Comparison of ENCODE assay signal across 29 cellular contexts in the genomic region with DNA sequence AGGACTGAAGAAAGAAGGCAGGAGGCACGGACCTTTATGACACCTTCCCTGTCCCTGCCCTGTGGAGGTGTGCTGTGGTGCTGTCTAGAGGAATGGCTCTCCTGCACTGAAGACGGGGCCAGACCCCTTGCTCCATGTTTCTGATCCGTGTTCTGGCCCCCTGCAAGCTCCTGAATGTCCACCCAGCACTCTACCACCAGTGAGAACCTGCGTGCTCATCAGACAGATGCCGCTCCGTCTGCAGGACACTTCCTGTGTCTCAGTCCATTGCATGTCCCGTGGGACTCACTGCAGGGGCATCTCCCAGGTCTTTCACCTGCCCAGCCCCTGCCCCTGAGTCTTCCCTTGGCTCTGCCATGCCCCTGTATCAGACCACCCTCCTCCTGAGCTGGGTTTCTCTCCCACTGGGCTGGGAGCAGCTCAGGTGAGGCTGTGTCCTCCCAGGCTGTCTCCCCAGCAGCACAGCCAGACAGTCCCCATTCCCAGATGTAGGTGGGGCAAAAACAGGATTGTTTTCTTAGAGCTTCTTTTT.
"Had no signal": no experiment of that assay in that cellular context is flagged by ENCODE, and none has a peak within 500 bp of the region (broad histone marks: within the 10 kb centered on the region; RNA-seq: fewer than 3 reads in every experiment).

No MANE protein-coding gene starts in this region.

- DNase-seq: activated CD4-positive, alpha-beta memory T cell treated with anti-CD3 and anti-CD28 coated beads, Interleukin-2, amount 10 ng/mL, durations not matched to agents 7 days and 5 days; activated CD4-positive, alpha-beta T cell treated with anti-CD3 and anti-CD28 coated beads for 1 hour; activated CD4-positive, alpha-beta T cell treated with anti-CD3 and anti-CD28 coated beads for 48 hours; activated CD4-positive, CD25-positive, alpha-beta regulatory T cell; activated CD8-positive, alpha-beta memory T cell treated with anti-CD3 and anti-CD28 coated beads for 24 hours; activated CD8-positive, alpha-beta memory T cell treated with anti-CD3 and anti-CD28 coated beads, Interleukin-2, amount 10 ng/mL, durations not matched to agents 7 days and 5 days; activated CD8-positive, alpha-beta memory T cell treated with anti-CD3 and anti-CD28 coated beads, Interleukin-2, amount 50 U/mL, for 48 hours; activated effector memory CD4-positive, alpha-beta T cell treated with Interleukin-2 at 50 U/mL for 16 hours; activated naive CD4-positive, alpha-beta T cell treated with anti-CD3 and anti-CD28 coated beads, Interleukin-2, amount 10 ng/mL, durations not matched to agents 7 days and 5 days; activated naive CD8-positive, alpha-beta T cell treated with anti-CD3 and anti-CD28 coated beads, Interleukin-2, amount 50 U/mL, for 24 hours; activated T-cell treated with anti-CD3 and anti-CD28 coated beads, Interleukin-2, amount 50 U/mL, for 48 hours; anterior cingulate cortex; Kasumi-1; KBM-7; MG63; NCI-H1048; NCI-H1436 treated with DMSO at 0.1 percent for 48 hours; NCI-H1694 treated with DMSO at 0.1 percent for 48 hours; NCI-H2029; NCI-H2171; NCI-H510A; NCI-H526; NCI-H748 treated with DMSO at 0.1 percent for 48 hours; Right ventricle myocardium superior; SW 1271; T1000; WERI-Rb-1 had no signal

- H3K27ac ChIP-seq: WERI-Rb-1 had no signal

- H3K4me1 Mint-ChIP-seq: activated CD4-positive, alpha-beta memory T cell treated with anti-CD3 and anti-CD28 coated beads, Interleukin-2, amount 10 ng/mL, durations not matched to agents 7 days and 5 days; activated CD8-positive, alpha-beta memory T cell treated with anti-CD3 and anti-CD28 coated beads, Interleukin-2, amount 10 ng/mL, durations not matched to agents 7 days and 5 days; activated naive CD4-positive, alpha-beta T cell treated with anti-CD3 and anti-CD28 coated beads, Interleukin-2, amount 10 ng/mL, durations not matched to agents 7 days and 5 days; activated naive CD8-positive, alpha-beta T cell treated with anti-CD3 and anti-CD28 coated beads, Interleukin-2, amount 50 U/mL, for 24 hours had no signal

- H3K36me3 ChIP-seq: MG63, WERI-Rb-1 had no signal

- H3K4me3 ChIP-seq: MG63 had no signal

- H3K27me3 Mint-ChIP-seq: activated CD8-positive, alpha-beta memory T cell treated with anti-CD3 and anti-CD28 coated beads, Interleukin-2, amount 10 ng/mL, durations not matched to agents 7 days and 5 days had no signal

- H3K9me3 Mint-ChIP-seq: activated CD4-positive, alpha-beta memory T cell treated with anti-CD3 and anti-CD28 coated beads, Interleukin-2, amount 10 ng/mL, durations not matched to agents 7 days and 5 days; activated naive CD4-positive, alpha-beta T cell treated with anti-CD3 and anti-CD28 coated beads, Interleukin-2, amount 10 ng/mL, durations not matched to agents 7 days and 5 days; activated naive CD8-positive, alpha-beta T cell treated with anti-CD3 and anti-CD28 coated beads, Interleukin-2, amount 50 U/mL, for 24 hours had no signal

- H3K36me3 Mint-ChIP-seq: activated CD8-positive, alpha-beta memory T cell treated with anti-CD3 and anti-CD28 coated beads, Interleukin-2, amount 10 ng/mL, durations not matched to agents 7 days and 5 days; activated naive CD4-positive, alpha-beta T cell treated with anti-CD3 and anti-CD28 coated beads, Interleukin-2, amount 10 ng/mL, durations not matched to agents 7 days and 5 days; brain had no signal

- H3K9me3 ChIP-seq: MG63 had no signal

- H3K27ac Mint-ChIP-seq: activated CD4-positive, alpha-beta memory T cell treated with anti-CD3 and anti-CD28 coated beads, Interleukin-2, amount 10 ng/mL, durations not matched to agents 7 days and 5 days; activated CD8-positive, alpha-beta memory T cell treated with anti-CD3 and anti-CD28 coated beads, Interleukin-2, amount 10 ng/mL, durations not matched to agents 7 days and 5 days; activated naive CD4-positive, alpha-beta T cell treated with anti-CD3 and anti-CD28 coated beads, Interleukin-2, amount 10 ng/mL, durations not matched to agents 7 days and 5 days; activated naive CD8-positive, alpha-beta T cell; activated naive CD8-positive, alpha-beta T cell treated with anti-CD3 and anti-CD28 coated beads, Interleukin-2, amount 50 U/mL, for 24 hours; brain had no signal

- H3K4me3 Mint-ChIP-seq: activated CD4-positive, alpha-beta memory T cell treated with anti-CD3 and anti-CD28 coated beads, Interleukin-2, amount 10 ng/mL, durations not matched to agents 7 days and 5 days; activated CD8-positive, alpha-beta memory T cell treated with anti-CD3 and anti-CD28 coated beads, Interleukin-2, amount 10 ng/mL, durations not matched to agents 7 days and 5 days; activated naive CD4-positive, alpha-beta T cell treated with anti-CD3 and anti-CD28 coated beads, Interleukin-2, amount 10 ng/mL, durations not matched to agents 7 days and 5 days; activated naive CD8-positive, alpha-beta T cell; activated naive CD8-positive, alpha-beta T cell treated with anti-CD3 and anti-CD28 coated beads, Interleukin-2, amount 50 U/mL, for 24 hours; brain had no signal

- ATAC-seq: activated CD8-positive, alpha-beta memory T cell treated with anti-CD3 and anti-CD28 coated beads, Interleukin-2, amount 10 ng/mL, durations not matched to agents 7 days and 5 days; activated naive CD8-positive, alpha-beta T cell treated with anti-CD3 and anti-CD28 coated beads, Interleukin-2, amount 50 U/mL, for 24 hours had no signal

- H3K27me3 ChIP-seq: MG63 had no signal
